Comparison of ENCODE assay signal across 23 cellular contexts in the genomic region with DNA sequence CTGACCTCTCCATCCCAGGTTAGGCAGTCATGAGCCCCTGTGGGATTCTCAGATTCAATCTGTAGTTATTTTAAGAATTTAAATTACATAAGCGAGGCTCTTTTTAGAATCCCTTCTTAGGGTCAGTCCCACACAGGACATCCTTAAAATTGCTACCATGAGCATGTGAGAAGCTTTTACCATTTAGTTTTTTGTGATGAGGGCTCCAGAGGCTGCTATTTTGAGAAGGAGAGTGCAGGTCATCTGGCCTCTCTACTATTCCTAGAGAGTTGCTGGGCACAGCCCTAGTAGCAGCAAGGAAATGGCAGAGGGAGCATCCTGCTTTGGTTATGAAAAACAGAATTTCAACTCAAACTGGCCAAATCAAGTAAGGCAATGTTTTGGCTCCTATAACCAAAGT. TPM values are rescaled to one million over a fixed set of nuclear protein-coding genes. Genes with fewer than 3 reads are reported as not detected.
"Had no signal": no experiment of that assay in that cellular context is flagged by ENCODE, and none has a peak within 500 bp of the region (broad histone marks: within the 10 kb centered on the region; RNA-seq: fewer than 3 reads in every experiment).

No MANE protein-coding gene starts in this region.

- DNase-seq: Kasumi-1, KG1, MG63, NCI-H1048, NCI-H1105 treated with DMSO at 0.1 percent for 48 hours, NCI-H1694, NCI-H187 treated with DMSO at 0.1 percent for 48 hours, NCI-H2029, NCI-H2081, NCI-H345, NCI-H446, NCI-H524 treated with DMSO at 0.1 percent for 48 hours, NCI-H774, PC-9, Right ventricle myocardium superior, RPMI8226, SHP77 treated with DMSO at 0.1 percent for 48 hours, SK-N-SH, SW 1271 had no signal

- H3K9me3 ChIP-seq: MG63, SJSA1, SK-N-SH had no signal

- H3K36me3 ChIP-seq: MG63, SJSA1 had no signal

- H2AFZ ChIP-seq: PC-9 had no signal

- ATAC-seq: Panc1 had no signal

- H3K9ac ChIP-seq: SK-N-SH had no signal

- H3K9me2 ChIP-seq: SK-N-SH had no signal

- H3K27me3 ChIP-seq: MG63, SJSA1 had no signal

- H3K27ac ChIP-seq: PC-9, SJSA1 had no signal

- H3K4me2 ChIP-seq: PC-9, SK-N-SH had no signal

- H3K4me3 ChIP-seq: MG63, PC-9, SJSA1 had no signal

- H3K4me1 ChIP-seq: SJSA1 had no signal

RNA-seq across cellular contexts. Expression of a gene that starts 13.6 kb away (rescaled TPM):
- total RNA-seq: M059J, NCI-H460, PC-9, SJSA1 had no signal
